Comparison of ENCODE assay signal across 27 cellular contexts in the genomic region with DNA sequence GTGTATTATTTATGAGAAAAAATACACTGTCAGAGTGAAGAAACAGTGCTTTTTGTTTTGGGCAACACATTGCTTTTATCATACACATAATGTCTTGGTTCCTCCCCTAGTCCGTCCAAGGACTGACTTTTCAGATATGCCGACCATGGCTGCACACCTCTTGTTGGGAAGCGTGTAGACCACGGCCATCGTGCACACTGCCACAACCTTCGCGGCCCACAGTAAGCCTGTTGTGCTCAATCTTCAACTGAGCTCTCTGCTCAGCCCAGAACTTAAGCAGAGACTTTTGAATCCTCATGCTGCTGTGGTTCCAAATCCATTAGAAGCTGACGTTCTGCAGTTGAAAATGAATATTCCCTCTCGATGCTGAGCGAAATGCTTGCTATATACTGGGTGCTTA.
"Had no signal": no experiment of that assay in that cellular context is flagged by ENCODE, and none has a peak within 500 bp of the region (broad histone marks: within the 10 kb centered on the region; RNA-seq: fewer than 3 reads in every experiment).

No MANE protein-coding gene starts in this region.

- ATAC-seq: activated CD4-positive, CD25-positive, alpha-beta regulatory T cell treated with anti-CD3 and anti-CD28 coated beads, Interleukin-2, amount 50 U/mL, for 24 hours; heart right ventricle; mucosa of descending colon; pancreas had no signal

- H3K4me3 ChIP-seq: esophagus squamous epithelium, heart right ventricle, left ventricle myocardium inferior, lung, mucosa of descending colon, pancreas, right atrium auricular region, testis, transverse colon, vagina had no signal

- DNase-seq: activated CD4-positive, alpha-beta memory T cell treated with anti-CD3 and anti-CD28 coated beads for 36 hours; activated CD4-positive, alpha-beta T cell treated with anti-CD3 and anti-CD28 coated beads for 48 hours; activated CD8-positive, alpha-beta memory T cell treated with anti-CD3 and anti-CD28 coated beads, Interleukin-2, amount 50 U/mL, for 4 hours; activated effector memory CD4-positive, alpha-beta T cell treated with anti-CD3 and anti-CD28 coated beads, Interleukin-2, amount 50 U/mL, for 16 hours; activated naive CD4-positive, alpha-beta T cell treated with anti-CD3 and anti-CD28 coated beads, Interleukin-2, amount 50 U/mL, for 16 hours; activated T-cell treated with anti-CD3 and anti-CD28 coated beads, Interleukin-2, amount 50 U/mL, for 1 hour; effector CD8-positive, alpha-beta T cell; esophagus squamous epithelium; foreskin melanocyte; heart right ventricle; left ventricle myocardium inferior; mesendoderm; mucosa of descending colon; pancreas; stimulated activated CD4-positive, alpha-beta T cell treated with anti-CD3 and anti-CD28 coated beads, Interleukin-15, amount 100 ng/mL, for 24 hours; stimulated activated CD4-positive, alpha-beta T cell treated with anti-CD3 and anti-CD28 coated beads, Interleukin-2, amount 100 ng/mL, for 24 hours; stimulated activated naive CD4-positive, alpha-beta T cell; SW 1271; T-helper 9 cell; testis; transverse colon; WERI-Rb-1 had no signal

- H3K27ac ChIP-seq: epithelial cell of prostate, esophagus squamous epithelium, heart right ventricle, left ventricle myocardium inferior, pancreas, right atrium auricular region, testis, transverse colon, vagina, WERI-Rb-1 had no signal

- H3K4me1 ChIP-seq: esophagus squamous epithelium, heart right ventricle, left ventricle myocardium inferior, pancreas, right atrium auricular region, testis, transverse colon, vagina had no signal

- H3K36me3 ChIP-seq: esophagus squamous epithelium, heart right ventricle, left ventricle myocardium inferior, pancreas, right atrium auricular region, transverse colon, vagina, WERI-Rb-1 had no signal

- H3K27me3 ChIP-seq: pancreas, right atrium auricular region, testis, transverse colon, vagina had no signal

- H3K9me3 ChIP-seq: esophagus squamous epithelium, left ventricle myocardium inferior, pancreas, right atrium auricular region, testis, transverse colon, vagina had no signal
